ENCODE assay signal across 8 cellular contexts in the genomic region with DNA sequence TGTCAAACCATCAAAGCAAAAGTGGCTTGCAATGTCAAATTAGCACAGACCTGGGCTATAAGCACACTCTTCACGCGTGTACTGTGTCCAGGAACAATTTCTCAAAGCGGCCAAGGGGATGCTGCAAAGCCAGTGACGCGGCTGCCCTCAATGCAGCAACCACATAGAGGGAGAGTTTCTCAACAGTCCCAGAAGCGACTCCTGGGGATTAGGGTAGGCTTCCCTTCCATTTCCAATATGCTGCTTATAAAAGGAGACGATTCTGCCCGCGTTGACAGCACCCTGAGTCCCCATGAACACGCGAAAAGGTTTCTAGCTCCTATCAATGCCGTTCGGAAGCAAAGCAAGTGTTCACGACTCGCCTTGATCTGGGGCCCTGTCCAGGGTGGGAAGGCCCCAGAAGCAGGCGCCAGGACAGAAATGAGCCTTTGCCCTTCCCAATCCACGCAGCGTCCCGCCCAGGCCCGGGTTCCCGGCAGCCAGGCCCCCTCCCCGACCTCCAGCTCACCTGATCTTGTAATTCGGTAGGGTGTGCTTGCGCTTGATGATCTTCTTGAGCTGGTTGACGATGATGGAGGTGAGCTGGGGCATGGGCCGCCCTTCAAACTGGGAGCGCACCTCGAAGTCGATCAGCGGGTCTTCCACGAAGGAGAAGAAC. TPM values are rescaled to one million over a fixed set of nuclear protein-coding genes. Genes with fewer than 3 reads are reported as not detected.
DNase-seq lines count a peak whose midpoint lies in the region; ATAC-seq and TF ChIP-seq lines count a peak whose summit lies in the region.

No MANE protein-coding gene starts in this region.

- H3K36me3 ChIP-seq in Karpas-422 (ENCODE audit: insufficient read depth, low read length) = no peaks in the 10 kb centered on the region
- no peaks in the 10 kb centered on the region for H3K36me3 ChIP-seq in endocrine pancreas (ENCODE audit: control insufficient read depth, insufficient read depth, low read length)
- H3K36me3 ChIP-seq in mesodermal cell (ENCODE audit: control insufficient read depth, insufficient read depth, low read length) = peaks cover 8% of the 10 kb centered on the region
- no peaks in the 10 kb centered on the region for H3K36me3 ChIP-seq in stomach

- H3K27me3 ChIP-seq in Karpas-422 (ENCODE audit: low read length) = peaks cover 2% of the 10 kb centered on the region; the same call in 1 of the 2 replicates
- H3K27me3 ChIP-seq in endocrine pancreas (ENCODE audit: control insufficient read depth, insufficient read depth, low read length) = no peaks in the 10 kb centered on the region
- H3K27me3 ChIP-seq in stomach = peaks cover 0 to 4% (median 0%) of the 10 kb centered on the region in 3 donors

- intact Hi-C loops in stomach (cut with DNase I; ENCODE audit: low total_unique reads) = no loop called here

- peak; percentile 28 for ATAC-seq in GM18907 (IDR thresholded peaks at IDR 0.05; ENCODE audit: unreplicated experiment)

- H3K9ac ChIP-seq in Karpas-422 (ENCODE audit: low read length) = peak overlapping the region; percentile 83
- peak overlapping the region; percentile 88 for H3K9ac ChIP-seq in endocrine pancreas (ENCODE audit: control insufficient read depth, insufficient read depth, low read length)

- DNase-seq in ACHN = peak; percentile 44
- peak; percentile 44 for DNase-seq in Karpas-422
- DNase-seq in activated CD4-positive, alpha-beta T cell treated with anti-CD3 and anti-CD28 coated beads for 48 hours = peak; percentile 24
- DNase-seq in stomach = peak; percentile 62
- no peak for DNase-seq in NCI-H1694 (lab: John Stamatoyannopoulos, UW)

- H3K4me3 ChIP-seq in Karpas-422 (ENCODE audit: low read length) = peak overlapping the region; percentile 76
- peak overlapping the region; percentile 87 for H3K4me3 ChIP-seq in endocrine pancreas (ENCODE audit: control insufficient read depth, insufficient read depth, low read length)
- peak overlapping the region; percentile 79 for H3K4me3 ChIP-seq in mesodermal cell (ENCODE audit: extremely low read depth, insufficient read depth, low read length, poor library complexity, severe bottlenecking)
- H3K4me3 ChIP-seq in stomach = peak overlapping the region; percentile 91 to 97 (median 96)

- 1 to 2% methylated on average over 22 to 28 of the region's 31 CpGs for WGBS in mesodermal cell (ENCODE audit: insufficient coverage in 2 of 2), 2 experiments
- WGBS in stomach, 5 donors = 0 to 2% (median 1%) methylated on average over 21 to 31 of the region's 31 CpGs

- H3K4me1 ChIP-seq in Karpas-422 (ENCODE audit: low read length) (peaks cover 35% of the 10 kb centered on the region), endocrine pancreas (ENCODE audit: control insufficient read depth, insufficient read depth, low read length) (peaks cover 9% of the 10 kb centered on the region), mesodermal cell (ENCODE audit: control insufficient read depth, insufficient read depth, low read length, poor library complexity, severe bottlenecking) (peaks cover 9% of the 10 kb centered on the region), stomach (peaks cover 19 to 52% (median 42%) of the 10 kb centered on the region in 4 donors)

- H3K9me2 ChIP-seq in Karpas-422 (replicated peaks; ENCODE audit: insufficient read depth, low read length) = no peaks in the 10 kb centered on the region

- no peak for TF ChIP-seq CTCF in stomach (IDR thresholded peaks at IDR 0.05)

- TF ChIP-seq POLR2A in stomach (IDR thresholded peaks at IDR 0.05) = no peak

- peaks cover 48% of the 10 kb centered on the region for H4K20me1 ChIP-seq in Karpas-422 (ENCODE audit: insufficient read depth, low read depth, low read length)

- TF ChIP-seq EP300 in stomach (IDR thresholded peaks at IDR 0.05) = no peak

- no peak overlapping the region for H3K27ac ChIP-seq in Karpas-422 (ENCODE audit: low read length)
- H3K27ac ChIP-seq in mesodermal cell (ENCODE audit: low read depth, low read length, severe bottlenecking) = no peak overlapping the region
- peak overlapping the region; percentile 98 to 100 (median 99) for H3K27ac ChIP-seq in stomach

- in situ Hi-C loops in ACHN (cut with HindIII; ENCODE audit: low pct_ligation_motif_present, low pct_unique_long_range_greater_than_20kb, low sequenced_read_pairs) = no loop called here

- no peaks in the 10 kb centered on the region for H3K9me3 ChIP-seq in Karpas-422 (ENCODE audit: low read length)
- H3K9me3 ChIP-seq in endocrine pancreas (ENCODE audit: control insufficient read depth, low read length) = no peaks in the 10 kb centered on the region
- no peaks in the 10 kb centered on the region for H3K9me3 ChIP-seq in mesodermal cell (ENCODE audit: control insufficient read depth, low read length)
- no peaks in the 10 kb centered on the region for H3K9me3 ChIP-seq in stomach

- H2AFZ ChIP-seq in Karpas-422 (ENCODE audit: low read length) = no peak overlapping the region

- peak overlapping the region; percentile 90 for H3K4me2 ChIP-seq in Karpas-422 (ENCODE audit: low read depth, low read length, poor library complexity, severe bottlenecking)

- peaks cover 41% of the 10 kb centered on the region for H3K79me2 ChIP-seq in Karpas-422 (ENCODE audit: low read length)

RNA-seq across cellular contexts. Expression of gene PDZD8, which starts 1.3 kb away (rescaled TPM):
- total RNA-seq in Karpas-422 (2014; rRNA removed; shearing (Covaris generic); ENCODE audit: low replicate concordance) = 7.1 and 15.7 TPM in 2 replicates
- 15.3 TPM for polyA plus RNA-seq in mesodermal cell (2013, experiment 1 of 2)
- polyA plus RNA-seq in mesodermal cell (2013, experiment 2 of 2) = 15.9 TPM
- total RNA-seq in stomach = 10 to 100 TPM; 11.1 to 60.5 (median 40.4) TPM
- polyA plus RNA-seq in stomach = 1 to 10 TPM; 3.5 to 5.5 (median 4.0) TPM

Comparison
In these comparisons a context has a peak if more than half of its experiments do, and no peak if none do; other contexts are left out.
1. H3K27ac ChIP-seq: peak in stomach (5 of 5); none in Karpas-422 (single experiment) and mesodermal cell (single experiment).
2. Peak in every context shown above with its lines, with median percentiles within 50 percentile points of each other: H3K4me3 ChIP-seq.